In the genomic region with DNA sequence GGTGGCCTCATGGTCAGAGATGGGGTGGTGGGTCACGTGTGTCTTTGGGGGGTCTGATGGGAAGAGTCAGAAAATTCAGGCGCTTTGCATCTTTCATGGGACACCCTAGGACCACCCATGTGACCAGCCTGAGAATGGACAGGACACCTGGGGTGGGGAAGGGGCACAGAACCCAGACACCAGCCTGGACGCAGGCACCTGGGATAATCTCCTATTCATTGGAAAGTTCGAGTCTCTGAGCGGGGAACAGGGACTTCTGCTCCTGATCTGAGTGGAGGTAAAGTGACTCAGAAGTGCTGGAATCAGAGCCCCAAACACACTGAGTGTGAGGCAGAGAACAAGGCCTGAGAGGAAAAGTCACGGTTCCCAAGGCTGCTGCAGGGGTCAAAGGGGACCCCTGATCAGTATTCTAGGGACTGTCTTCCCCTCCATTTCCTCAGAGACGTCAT, we compare ENCODE assay signal across 8 cellular contexts. TPM values are rescaled to one million over a fixed set of nuclear protein-coding genes. Genes with fewer than 3 reads are reported as not detected.
DNase-seq lines count a peak whose midpoint lies in the region; ATAC-seq, FAIRE-seq and TF ChIP-seq lines count a peak whose summit lies in the region.

No MANE protein-coding gene starts in this region.

- H3K9me1 ChIP-seq in endothelial cell of umbilical vein (replicated peaks; ENCODE audit: control insufficient read depth, extremely low read depth, insufficient read depth, low read length): no peaks in the 10 kb centered on the region

- H3K9me3 Mint-ChIP-seq in Caco-2 (ENCODE audit: unreplicated experiment): no peaks in the 10 kb centered on the region

- intact Hi-C loops in Caco-2 (cut with micrococcal nuclease; ENCODE audit: unreplicated experiment): loop anchor here (10.0 kb wide), 1 partner anchor 81 kb away; a partner anchor contains a TSS
- intact Hi-C loops in endothelial cell of umbilical vein (cut with micrococcal nuclease): no loop called here

- no peak for ATAC-seq in GM18868 (IDR thresholded peaks at IDR 0.05; ENCODE audit: unreplicated experiment)

- H3K27me3 Mint-ChIP-seq in Caco-2 (ENCODE audit: insufficient read depth, unreplicated experiment): peaks cover 29% of the 10 kb centered on the region

- no peaks in the 10 kb centered on the region for H3K27me3 ChIP-seq in Caco-2 (replicated peaks; ENCODE audit: control insufficient read depth, insufficient read depth, low read length)
- H3K27me3 ChIP-seq in SJSA1 (replicated peaks): no peaks in the 10 kb centered on the region
- peaks cover 32 to 36% of the 10 kb centered on the region in 2 experiments for H3K27me3 ChIP-seq in endothelial cell of umbilical vein (ENCODE audit: control insufficient read depth in 2 of 2, insufficient read depth in 2 of 2, low read length in 2 of 2)
- no peaks in the 10 kb centered on the region for H3K27me3 ChIP-seq in parathyroid adenoma (ENCODE audit: control insufficient read depth, insufficient read depth, low read length)

- TF ChIP-seq CTCF in Caco-2 (IDR thresholded peaks at IDR 0.05; ENCODE audit: insufficient read depth in 1 of 2, low read depth in 1 of 2, low read length in 1 of 2, severe bottlenecking in 1 of 2, unreplicated experiment in 1 of 2) (no peak), endothelial cell of umbilical vein (IDR thresholded peaks at IDR 0.05; ENCODE audit: extremely low read depth in 1 of 2, insufficient read depth in 1 of 2, low read depth in 1 of 2, low read length in 2 of 2) (no peak), parathyroid adenoma (IDR thresholded peaks at IDR 0.05) (no peak), RWPE1 (conservative IDR thresholded peaks at IDR 0.05; ENCODE audit: low read depth) (no peak)

- in situ Hi-C loops in KBM-7 (cut with MboI; ENCODE audit: low pct_unique_long_range_greater_than_20kb, low sequenced_read_pairs): no loop called here

- dilution Hi-C loops in endothelial cell of umbilical vein (cut with MboI; ENCODE audit: extremely low pct_ligation_motif_present, low sequenced_read_pairs): no loop called here

- H3K36me3 ChIP-seq in Caco-2 (ENCODE audit: control insufficient read depth, insufficient read depth, low read length) (no peaks in the 10 kb centered on the region), SJSA1 (peaks cover 37% of the 10 kb centered on the region), endothelial cell of umbilical vein (ENCODE audit: control insufficient read depth in 2 of 2, extremely low read depth in 1 of 2, insufficient read depth in 2 of 2, low read length in 2 of 2) (peaks cover 0 to 2% of the 10 kb centered on the region in 2 experiments), parathyroid adenoma (ENCODE audit: control insufficient read depth, insufficient read depth, low read length) (no peaks in the 10 kb centered on the region)

- H3K4me3 Mint-ChIP-seq in Caco-2 (ENCODE audit: unreplicated experiment): peak overlapping the region; percentile 70

- no peak overlapping the region for H3K9ac ChIP-seq in endothelial cell of umbilical vein (replicated peaks; ENCODE audit: extremely low read depth, insufficient read depth, low read length)
- H3K9ac ChIP-seq in parathyroid adenoma: no peak overlapping the region

- CTCF ChIA-PET in Caco-2 (lab: Charles Lee): no interaction called here
- CTCF ChIA-PET in endothelial cell of umbilical vein (lab: Charles Lee): no interaction called here
- CTCF ChIA-PET in RWPE1 (lab: Yijun Ruan, JAX): interaction anchor here (0.6 kb wide), 1 partner anchor 1954 kb away, joined by 4 read pairs; no protein-coding TSS in a partner anchor

- H3K79me2 ChIP-seq in endothelial cell of umbilical vein (ENCODE audit: control insufficient read depth, insufficient read depth, low read length) (no peaks in the 10 kb centered on the region), parathyroid adenoma (no peaks in the 10 kb centered on the region)

- H3K27ac Mint-ChIP-seq in Caco-2 (ENCODE audit: unreplicated experiment): no peak overlapping the region

- H4K20me1 ChIP-seq in endothelial cell of umbilical vein (replicated peaks; ENCODE audit: control insufficient read depth, extremely low read depth, insufficient read depth, low read length): no peaks in the 10 kb centered on the region

- no peaks in the 10 kb centered on the region for H3K4me1 ChIP-seq in Caco-2
- H3K4me1 ChIP-seq in SJSA1 (replicated peaks): peaks cover 15% of the 10 kb centered on the region
- peaks cover 2% of the 10 kb centered on the region for H3K4me1 ChIP-seq in endothelial cell of umbilical vein (ENCODE audit: control insufficient read depth, extremely low read depth, insufficient read depth, low read length)
- no peaks in the 10 kb centered on the region for H3K4me1 ChIP-seq in parathyroid adenoma

- H3K4me2 ChIP-seq in endothelial cell of umbilical vein (ENCODE audit: insufficient read depth, low read length) (peak overlapping the region; percentile 29), parathyroid adenoma (ENCODE audit: low read length) (peak overlapping the region; percentile 61)

- FAIRE-seq in endothelial cell of umbilical vein (lab: Jason Lieb, UNC): no peak

- H2AFZ ChIP-seq in endothelial cell of umbilical vein (ENCODE audit: low read depth, low read length): no peak overlapping the region
- no peak overlapping the region for H2AFZ ChIP-seq in parathyroid adenoma

- H3K4me3 ChIP-seq in Caco-2 (ENCODE audit: low read depth, low read length) (no peak overlapping the region), SJSA1 (peak overlapping the region; percentile 85), endothelial cell of umbilical vein (replicated peaks in 1 of 3; ENCODE audit: insufficient read depth in 1 of 3, low read depth in 1 of 3, low read length in 3 of 3) (no peak overlapping the region), parathyroid adenoma (ENCODE audit: low read depth, low read length) (peak overlapping the region; percentile 67)

- no peaks in the 10 kb centered on the region for H3K4me1 Mint-ChIP-seq in Caco-2 (ENCODE audit: low read depth, unreplicated experiment)

- no peak for DNase-seq in Caco-2
- DNase-seq in SJSA1 (ENCODE audit: low read depth in 1 of 2, low spot score in 2 of 2): no peak
- no peak for DNase-seq in endothelial cell of umbilical vein (ENCODE audit: low read depth, low spot score)
- DNase-seq in SW 1271 (lab: John Stamatoyannopoulos, UW): no peak
- DNase-seq in KBM-7: no peak
- DNase-seq in RWPE1 (ENCODE audit: low spot score): no peak

- TF ChIP-seq POLR2A in endothelial cell of umbilical vein (IDR thresholded peaks at IDR 0.05; ENCODE audit: low read depth, low read length): no peak

- no peaks in the 10 kb centered on the region for H3K36me3 Mint-ChIP-seq in Caco-2 (ENCODE audit: insufficient read depth, unreplicated experiment)

- POLR2A ChIA-PET in Caco-2 (lab: Charles Lee): no interaction called here
- POLR2A ChIA-PET in endothelial cell of umbilical vein (lab: Charles Lee): no interaction called here
- POLR2A ChIA-PET in RWPE1 (lab: Yijun Ruan, JAX; ENCODE audit: low non-redundant PET): no interaction called here

- H3K27ac ChIP-seq in SJSA1 (no peak overlapping the region), endothelial cell of umbilical vein (ENCODE audit: insufficient read depth, low read depth, low read length) (no peak overlapping the region), parathyroid adenoma (no peak overlapping the region), RWPE1 (no peak overlapping the region)

- H3K9me3 ChIP-seq in Caco-2 (no peaks in the 10 kb centered on the region), SJSA1 (replicated peaks) (no peaks in the 10 kb centered on the region), endothelial cell of umbilical vein (replicated peaks; ENCODE audit: control insufficient read depth, insufficient read depth, low read length) (no peaks in the 10 kb centered on the region), parathyroid adenoma (ENCODE audit: control insufficient read depth, low read length) (no peaks in the 10 kb centered on the region)

- BruUV-seq in Caco-2 (replicated peaks; lab: Mats Ljungman, UMichigan): no TSS peak
- BruUV-seq in endothelial cell of umbilical vein (replicated peaks; lab: Mats Ljungman, UMichigan): TSS peak; percentile 38

TF ChIP-seq in endothelial cell of umbilical vein, 7 proteins besides CTCF, POLR2A, EP300 and RAD21 (continues in another document):
- TF ChIP-seq MYC (IDR thresholded peaks at IDR 0.05; ENCODE audit: low read depth, low read length) (no peak), EZH2 (IDR thresholded peaks at IDR 0.05; ENCODE audit: borderline replicate concordance, low read depth, low read length, severe bottlenecking) (no peak), POLR2AphosphoS5 (IDR thresholded peaks at IDR 0.05; ENCODE audit: insufficient read depth, low read depth, low read length) (no peak), GATA2 (IDR thresholded peaks at IDR 0.05; ENCODE audit: insufficient read depth, insufficient read length, low read depth, low read length) (no peak), FOS (IDR thresholded peaks at IDR 0.05; ENCODE audit: borderline replicate concordance, insufficient read depth, low read length) (no peak)
- TF ChIP-seq, protein P1, sequence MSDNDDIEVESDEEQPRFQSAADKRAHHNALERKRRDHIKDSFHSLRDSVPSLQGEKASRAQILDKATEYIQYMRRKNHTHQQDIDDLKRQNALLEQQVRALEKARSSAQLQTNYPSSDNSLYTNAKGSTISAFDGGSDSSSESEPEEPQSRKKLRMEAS (IDR thresholded peaks at IDR 0.05; ENCODE audit: insufficient read depth, insufficient read length): no peak

RNA-seq across cellular contexts. Expression of a gene that starts 1.4 kb away (rescaled TPM):
- total RNA-seq in Caco-2 (2022): 40.9 and 41.9 TPM in 2 replicates
- total RNA-seq in SJSA1 (2014; rRNA removed; shearing (Covaris generic)): 3,537 and 4,578 TPM in 2 replicates
- 111 and 126 TPM in 2 replicates for total RNA-seq in endothelial cell of umbilical vein
- polyA plus RNA-seq in endothelial cell of umbilical vein: 119 and 151 TPM in 2 replicates
- polyA plus RNA-seq in endothelial cell of umbilical vein (2011; cell fraction: cytosol; rRNA removed): 77.9 and 94.6 TPM in 2 replicates
- polyA plus RNA-seq in endothelial cell of umbilical vein (2011; cell fraction: nucleus; rRNA removed): 87.5 and 110 TPM in 2 replicates
- polyA plus RNA-seq in endothelial cell of umbilical vein (2012): 195 and 229 TPM in 2 replicates
- polyA minus RNA-seq in endothelial cell of umbilical vein: 49.1 and 98.7 TPM in 2 replicates
- 67.2 TPM for polyA minus RNA-seq in endothelial cell of umbilical vein (2011; cell fraction: cytosol; rRNA and poly(A)+ RNA removed)
- polyA minus RNA-seq in endothelial cell of umbilical vein (2011; cell fraction: nucleus; rRNA and poly(A)+ RNA removed): 19.8 and 24.8 TPM in 2 replicates

RNA-seq across cellular contexts. Expression of a gene that starts 47.8 kb away (rescaled TPM):
- total RNA-seq in Caco-2 (2022) (12.6 and 13.1 TPM in 2 replicates), endothelial cell of umbilical vein (42.5 and 45.2 TPM in 2 replicates)
- 36.1 and 41.7 TPM in 2 replicates for total RNA-seq in SJSA1 (2014; rRNA removed; shearing (Covaris generic))
- polyA plus RNA-seq in endothelial cell of umbilical vein: 99.3 and 101 TPM in 2 replicates
- 90.1 and 96.4 TPM in 2 replicates for polyA plus RNA-seq in endothelial cell of umbilical vein (2011; cell fraction: cytosol; rRNA removed)
- polyA plus RNA-seq in endothelial cell of umbilical vein (2011; cell fraction: nucleus; rRNA removed): 78.3 and 83.9 TPM in 2 replicates
- polyA plus RNA-seq in endothelial cell of umbilical vein (2012): 63.2 and 84.8 TPM in 2 replicates
- polyA minus RNA-seq in endothelial cell of umbilical vein: 78.6 and 95.4 TPM in 2 replicates
- polyA minus RNA-seq in endothelial cell of umbilical vein (2011; cell fraction: cytosol; rRNA and poly(A)+ RNA removed): 19.3 TPM
- 17.1 and 21.6 TPM in 2 replicates for polyA minus RNA-seq in endothelial cell of umbilical vein (2011; cell fraction: nucleus; rRNA and poly(A)+ RNA removed)

Comparison
In these comparisons a context has a peak if more than half of its experiments do, and no peak if none do; other contexts are left out.
1. H3K4me3 ChIP-seq: peak in SJSA1 (single experiment) and parathyroid adenoma (single experiment); none in Caco-2 (single experiment) and endothelial cell of umbilical vein (0 of 3).
2. RNA of a gene that starts 1.4 kb away (total RNA-seq): 3,537 to 4,578 TPM in SJSA1; 111 to 126 TPM in endothelial cell of umbilical vein and 40.9 to 41.9 TPM in Caco-2; every median in the first group is over 10 times any median in the second.